In genomic region chr1:48003741-48004503, GRCh38 we compare ENCODE assay signal across 1 cellular context.
TF ChIP-seq lines count a peak whose summit lies in the region.

No MANE protein-coding gene starts in this region.

TF ChIP-seq in GM23338, 12 proteins besides CTCF, POLR2A, EP300 and RAD21 (continued from another document):
- no peak for TF ChIP-seq ETS1 (IDR thresholded peaks at IDR 0.05)
- TF ChIP-seq NANOG (IDR thresholded peaks at IDR 0.05; ENCODE audit: borderline replicate concordance): no peak
- TF ChIP-seq EZH2 (IDR thresholded peaks at IDR 0.05; ENCODE audit: low read depth, unreplicated experiment): no peak
- TF ChIP-seq STAT1 (IDR thresholded peaks at IDR 0.05; ENCODE audit: unreplicated experiment): no peak
- TF ChIP-seq POLR2AphosphoS5 (IDR thresholded peaks at IDR 0.05; ENCODE audit: low read depth): no peak
- no peak for TF ChIP-seq REST (IDR thresholded peaks at IDR 0.05; ENCODE audit: unreplicated experiment)
- no peak for TF ChIP-seq EZH2phosphoT487 (IDR thresholded peaks at IDR 0.05; ENCODE audit: unreplicated experiment)
TF ChIP-seq in GM23338: peak in this region for 0.
